1 cellular context compared by ENCODE assay signal in the genomic region with DNA sequence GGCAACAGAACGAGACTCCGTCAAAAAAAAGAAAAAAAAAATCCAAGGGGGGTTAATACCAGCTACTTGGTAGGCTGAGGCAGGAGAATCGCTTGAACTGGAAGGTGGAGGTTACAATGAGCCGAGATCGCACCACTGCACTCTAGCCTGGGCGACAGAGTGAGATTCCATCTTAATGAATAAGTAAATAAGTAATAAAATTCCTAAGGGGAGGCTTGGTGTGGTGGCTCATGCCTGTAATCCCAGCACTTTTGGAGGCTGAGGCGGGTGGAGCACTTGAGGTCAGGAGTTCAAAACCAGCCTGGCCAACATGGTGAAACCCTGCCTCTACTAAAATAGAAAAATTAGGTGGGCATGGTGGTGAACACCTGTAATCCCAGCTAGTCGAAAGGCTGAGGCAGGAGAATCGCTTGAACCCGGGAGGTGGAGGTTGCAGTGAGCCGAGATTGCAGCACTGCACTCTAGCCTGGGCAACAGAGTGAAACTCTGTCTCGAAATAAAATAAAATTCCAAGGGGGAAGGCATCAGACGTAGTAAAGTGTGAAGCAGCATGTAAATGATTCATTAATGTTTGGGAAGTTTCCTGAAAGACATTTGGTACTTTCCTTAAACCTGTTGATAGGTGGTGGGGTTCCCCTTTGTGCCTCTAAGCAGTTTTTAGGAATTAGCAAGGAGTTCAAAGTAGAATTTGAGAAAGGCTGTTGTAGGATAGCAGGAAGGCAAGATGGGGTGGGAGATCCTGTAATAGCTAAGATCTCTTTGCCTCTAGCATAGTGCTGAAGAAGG.
A peak's percentile ranks its signal among the peaks of the same experiment; 100 is the strongest.
TF ChIP-seq lines count a peak whose summit lies in the region.

No MANE protein-coding gene starts in this region.

TF ChIP-seq in HEK293, 187 proteins besides CTCF, POLR2A, EP300 and RAD21:
- peak; percentile 79 for TF ChIP-seq SCRT2 (tag by site-specific recombination; IDR thresholded peaks at IDR 0.05)
- peak; percentile 50; the same call in 1 of the 2 replicates for TF ChIP-seq SCRT1 (tag by site-specific recombination; IDR thresholded peaks at IDR 0.05; ENCODE audit: borderline replicate concordance)
- TF ChIP-seq WT1 (tag by site-specific recombination; IDR thresholded peaks at IDR 0.05) = peak; percentile 64; the same call in 1 of the 2 replicates
